4 cellular contexts compared by ENCODE assay signal in the genomic region with DNA sequence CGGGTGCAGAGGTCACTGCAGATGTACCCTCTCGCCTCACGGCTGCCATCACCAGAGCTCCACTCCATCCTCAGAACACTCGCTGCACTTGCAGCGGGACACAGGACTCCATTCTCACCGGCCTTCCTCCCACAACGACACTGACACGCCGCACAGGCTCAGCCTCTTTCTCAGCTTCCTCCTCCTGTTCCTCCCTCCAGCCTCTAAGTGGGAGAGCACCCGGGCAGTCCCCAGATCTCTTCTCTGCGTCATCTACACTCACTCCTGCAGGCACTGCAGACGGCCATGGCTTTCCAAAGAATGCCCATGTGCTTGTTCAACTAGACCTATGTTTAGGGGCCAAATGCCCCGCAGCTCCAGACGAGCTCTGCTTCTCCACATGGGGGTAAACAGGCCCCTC. TPM values are rescaled to one million over a fixed set of nuclear protein-coding genes. Genes with fewer than 3 reads are reported as not detected.
DNase-seq lines count a peak whose midpoint lies in the region; TF ChIP-seq lines count a peak whose summit lies in the region.

No MANE protein-coding gene starts in this region.

- H3K9me3 Mint-ChIP-seq in glutamatergic neuron (ENCODE audit: unreplicated experiment), result peaks cover 8% of the 10 kb centered on the region

- H3K27ac Mint-ChIP-seq in glutamatergic neuron (ENCODE audit: unreplicated experiment), result peak overlapping the region; percentile 23

- H3K27me3 Mint-ChIP-seq in glutamatergic neuron (ENCODE audit: unreplicated experiment), result peaks cover 19% of the 10 kb centered on the region

- TF ChIP-seq CTCF in glutamatergic neuron (IDR thresholded peaks at IDR 0.05; ENCODE audit: partially characterized antibody, unreplicated experiment), result no peak

- H3K4me3 Mint-ChIP-seq in glutamatergic neuron (ENCODE audit: unreplicated experiment), result peak overlapping the region; percentile 67

- peaks cover 29% of the 10 kb centered on the region for H3K4me1 Mint-ChIP-seq in glutamatergic neuron (ENCODE audit: low read depth, unreplicated experiment)

- DNase-seq in MV-4-11 (lab: John Stamatoyannopoulos, UW) (peak; percentile 79), glutamatergic neuron (no peak), superior temporal gyrus (ENCODE audit: extremely low spot score) (no peak), A172 (ENCODE audit: low spot score) (no peak)

- no peaks in the 10 kb centered on the region for H3K36me3 Mint-ChIP-seq in glutamatergic neuron (ENCODE audit: unreplicated experiment)

RNA-seq across cellular contexts. Expression of gene FKRP, which starts 14.3 kb away (rescaled TPM):
- 46.6 TPM for total RNA-seq in glutamatergic neuron (ENCODE audit: unreplicated experiment)
- total RNA-seq in A172 (2014; rRNA removed; shearing (Covaris generic)), result 6.4 and 14.2 TPM in 2 replicates

RNA-seq across cellular contexts. Expression of gene STRN4, which starts 14.7 kb away (rescaled TPM):
- total RNA-seq in glutamatergic neuron (ENCODE audit: unreplicated experiment), result 117 TPM
- total RNA-seq in A172 (2014; rRNA removed; shearing (Covaris generic)), result 35.5 and 47.9 TPM in 2 replicates

RNA-seq across cellular contexts. Expression of gene PRKD2, which starts 14.7 kb away (rescaled TPM):
- total RNA-seq in glutamatergic neuron (ENCODE audit: unreplicated experiment), result 54.7 TPM
- 13.3 and 18.8 TPM in 2 replicates for total RNA-seq in A172 (2014; rRNA removed; shearing (Covaris generic))

RNA-seq across cellular contexts. Expression of gene SLC1A5, which starts 56.8 kb away (rescaled TPM):
- total RNA-seq in glutamatergic neuron (ENCODE audit: unreplicated experiment), result 35.4 TPM
- 57.2 and 58.7 TPM in 2 replicates for total RNA-seq in A172 (2014; rRNA removed; shearing (Covaris generic))
